ENCODE assay signal across 8 cellular contexts in genomic region chr6:132298344-132298949, GRCh38.
A peak's percentile ranks its signal among the peaks of the same experiment; 100 is the strongest.
DNase-seq lines count a peak whose midpoint lies in the region; ATAC-seq and TF ChIP-seq lines count a peak whose summit lies in the region.

No MANE protein-coding gene starts in this region.

- no peaks in the 10 kb centered on the region for H3K4me1 ChIP-seq in Caco-2
- no peaks in the 10 kb centered on the region for H3K4me1 ChIP-seq in gastrocnemius medialis

- no peaks in the 10 kb centered on the region for H3K36me3 Mint-ChIP-seq in Caco-2 (ENCODE audit: insufficient read depth, unreplicated experiment)
- no peaks in the 10 kb centered on the region for H3K36me3 Mint-ChIP-seq in activated CD4-positive, alpha-beta memory T cell treated with anti-CD3 and anti-CD28 coated beads for 36 hours

- in situ Hi-C loops in gastrocnemius medialis (cut with MboI; ENCODE audit: low sequenced_read_pairs in 4 of 4), result no loop called here

- no peak overlapping the region for H3K27ac ChIP-seq in gastrocnemius medialis

- H3K4me1 Mint-ChIP-seq in Caco-2 (ENCODE audit: low read depth, unreplicated experiment), result no peaks in the 10 kb centered on the region
- H3K4me1 Mint-ChIP-seq in activated CD4-positive, alpha-beta memory T cell treated with anti-CD3 and anti-CD28 coated beads for 36 hours (ENCODE audit: low read depth), result no peaks in the 10 kb centered on the region

- H3K27ac Mint-ChIP-seq in Caco-2 (ENCODE audit: unreplicated experiment), result no peak overlapping the region
- no peak overlapping the region for H3K27ac Mint-ChIP-seq in activated CD4-positive, alpha-beta memory T cell treated with anti-CD3 and anti-CD28 coated beads for 36 hours

- TF ChIP-seq CTCF in Caco-2 (IDR thresholded peaks at IDR 0.05; ENCODE audit: insufficient read depth in 1 of 2, low read depth in 1 of 2, low read length in 1 of 2, severe bottlenecking in 1 of 2, unreplicated experiment in 1 of 2) (peak; percentile 38 to 73), gastrocnemius medialis (IDR thresholded peaks at IDR 0.05 in 4 of 5, conservative IDR thresholded peaks at IDR 0.05 in 1 of 5) (peak in 4 of 5 experiments; percentile 11 to 54 (median 30))

- peak; percentile 39 to 48 for DNase-seq in Caco-2
- peak; percentile 23 for DNase-seq in MG63
- DNase-seq in activated CD4-positive, alpha-beta memory T cell treated with anti-CD3 and anti-CD28 coated beads for 36 hours, result peak; percentile 23
- peak; percentile 39 for DNase-seq in glomerular endothelial cell (ENCODE audit: extremely low read depth, low read depth, low spot score)
- DNase-seq in gastrocnemius medialis, result no peak
- DNase-seq in OCI-M2 (lab: John Stamatoyannopoulos, UW; ENCODE audit: unreplicated experiment), result no peak
- no peak for DNase-seq in GDM1 (lab: John Stamatoyannopoulos, UW)

- intact Hi-C loops in Caco-2 (cut with micrococcal nuclease; ENCODE audit: unreplicated experiment), result loop anchor here (1.0 to 2.0 kb wide), 2 partner anchors 19 to 384 kb away; no protein-coding TSS in a partner anchor
- intact Hi-C loops in activated CD4-positive, alpha-beta memory T cell treated with anti-CD3 and anti-CD28 coated beads for 36 hours (cut with micrococcal nuclease), result loop anchor here (1.0 kb wide), 1 partner anchor 19 kb away; no protein-coding TSS in a partner anchor
- intact Hi-C loops in gastrocnemius medialis (cut with DNase I; ENCODE audit: low total_unique reads), result loop anchor here (5.0 kb wide), 1 partner anchor 114 kb away; no protein-coding TSS in a partner anchor

- no peak overlapping the region for H3K4me3 Mint-ChIP-seq in Caco-2 (ENCODE audit: unreplicated experiment)
- H3K4me3 Mint-ChIP-seq in activated CD4-positive, alpha-beta memory T cell treated with anti-CD3 and anti-CD28 coated beads for 36 hours, result no peak overlapping the region

- no TSS peak for BruUV-seq in Caco-2 (replicated peaks; lab: Mats Ljungman, UMichigan)

- H3K4me3 ChIP-seq in Caco-2 (ENCODE audit: low read depth, low read length), result no peak overlapping the region
- H3K4me3 ChIP-seq in MG63, result no peak overlapping the region
- no peak overlapping the region for H3K4me3 ChIP-seq in gastrocnemius medialis

- ATAC-seq in GM18517 (IDR thresholded peaks at IDR 0.05; ENCODE audit: unreplicated experiment) (peak; percentile 56), gastrocnemius medialis (peak in 1 of 2 donors; percentile 49)

- H3K36me3 ChIP-seq in Caco-2 (ENCODE audit: control insufficient read depth, insufficient read depth, low read length), result no peaks in the 10 kb centered on the region
- H3K36me3 ChIP-seq in MG63, result no peaks in the 10 kb centered on the region
- H3K36me3 ChIP-seq in gastrocnemius medialis, result no peaks in the 10 kb centered on the region

- no peaks in the 10 kb centered on the region for H3K9me3 ChIP-seq in Caco-2
- no peaks in the 10 kb centered on the region for H3K9me3 ChIP-seq in MG63
- H3K9me3 ChIP-seq in gastrocnemius medialis, result no peaks in the 10 kb centered on the region

- H3K27me3 ChIP-seq in Caco-2 (replicated peaks; ENCODE audit: control insufficient read depth, insufficient read depth, low read length) (no peaks in the 10 kb centered on the region), MG63 (no peaks in the 10 kb centered on the region), gastrocnemius medialis (no peaks in the 10 kb centered on the region)

- CTCF ChIA-PET in Caco-2 (lab: Charles Lee), result interaction anchor here (0.6 to 4.9 kb wide), 6 partner anchors 9 to 382 kb away, joined by 3 to 57 read pairs (median 4); no protein-coding TSS in a partner anchor
- CTCF ChIA-PET in activated CD4-positive, alpha-beta memory T cell treated with anti-CD3 and anti-CD28 coated beads for 36 hours (lab: Charles Lee), result interaction anchor here (0.8 to 8.7 kb wide), 14 partner anchors 9 to 383 kb away, joined by 4 to 140 read pairs (median 4); partner anchors contain the start of gene STX7

- H3K27me3 Mint-ChIP-seq in Caco-2 (ENCODE audit: insufficient read depth, unreplicated experiment), result peaks cover 8% of the 10 kb centered on the region
- H3K27me3 Mint-ChIP-seq in activated CD4-positive, alpha-beta memory T cell treated with anti-CD3 and anti-CD28 coated beads for 36 hours, result peaks cover 13% of the 10 kb centered on the region

- no peak for TF ChIP-seq POLR2A in gastrocnemius medialis (IDR thresholded peaks at IDR 0.05)

- POLR2A ChIA-PET in Caco-2 (lab: Charles Lee), result no interaction called here
- POLR2A ChIA-PET in activated CD4-positive, alpha-beta memory T cell treated with anti-CD3 and anti-CD28 coated beads for 36 hours (lab: Charles Lee), result no interaction called here

- no peaks in the 10 kb centered on the region for H3K9me3 Mint-ChIP-seq in Caco-2 (ENCODE audit: unreplicated experiment)
- H3K9me3 Mint-ChIP-seq in activated CD4-positive, alpha-beta memory T cell treated with anti-CD3 and anti-CD28 coated beads for 36 hours, result no peaks in the 10 kb centered on the region

Comparison
In these comparisons a context has a peak if more than half of its experiments do, and no peak if none do; other contexts are left out.
1. DNase-seq: peak in Caco-2 (2 of 2), MG63 (single experiment), activated CD4-positive, alpha-beta memory T cell treated with anti-CD3 and anti-CD28 coated beads for 36 hours (single experiment) and glomerular endothelial cell (single experiment); none in gastrocnemius medialis (0 of 2), OCI-M2 (single experiment) and GDM1 (single experiment).